ENCODE assay signal across 1 cellular context in the genomic region with DNA sequence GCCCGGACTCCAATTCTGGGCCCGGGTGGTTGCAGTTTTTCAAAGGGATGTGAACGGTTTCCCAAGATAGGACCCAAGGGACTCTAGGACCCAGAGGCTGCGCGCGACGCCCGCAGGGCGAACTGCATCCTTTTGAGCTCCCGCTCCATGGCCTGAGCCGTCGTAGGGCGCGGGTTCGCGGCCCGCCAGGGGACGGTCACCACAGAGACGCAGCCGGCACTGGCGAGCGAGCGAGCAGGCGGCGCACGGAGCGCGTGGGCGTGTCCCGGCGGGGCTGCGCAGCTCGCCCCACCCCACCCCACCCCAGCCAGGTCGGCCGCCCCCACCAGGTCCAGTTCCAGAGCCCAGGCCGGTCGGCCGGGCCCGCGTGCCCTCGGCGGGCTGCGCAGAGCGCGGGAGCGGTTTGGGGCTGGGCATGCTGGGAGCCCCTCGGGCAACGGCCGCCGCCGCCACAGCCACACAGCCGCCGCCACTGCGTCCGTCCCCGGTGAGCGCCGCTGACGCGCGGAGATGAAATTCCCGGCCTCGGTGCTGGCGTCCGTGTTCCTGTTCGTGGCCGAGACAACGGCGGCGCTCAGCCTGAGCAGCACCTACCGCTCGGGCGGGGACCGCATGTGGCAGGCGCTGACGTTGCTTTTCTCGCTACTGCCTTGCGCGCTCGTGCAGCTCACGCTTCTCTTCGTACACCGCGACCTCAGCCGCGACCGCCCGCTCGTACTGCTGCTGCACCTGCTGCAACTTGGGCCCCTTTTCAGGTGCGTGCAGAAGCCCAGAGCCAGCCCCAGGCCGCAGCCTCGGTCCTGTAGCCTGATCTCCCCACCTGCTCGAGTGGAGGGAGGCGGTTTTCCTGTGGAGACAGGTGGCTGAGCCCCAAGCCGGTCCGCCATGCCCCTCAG.
TF ChIP-seq lines count a peak whose summit lies in the region.

A gene with protein sequence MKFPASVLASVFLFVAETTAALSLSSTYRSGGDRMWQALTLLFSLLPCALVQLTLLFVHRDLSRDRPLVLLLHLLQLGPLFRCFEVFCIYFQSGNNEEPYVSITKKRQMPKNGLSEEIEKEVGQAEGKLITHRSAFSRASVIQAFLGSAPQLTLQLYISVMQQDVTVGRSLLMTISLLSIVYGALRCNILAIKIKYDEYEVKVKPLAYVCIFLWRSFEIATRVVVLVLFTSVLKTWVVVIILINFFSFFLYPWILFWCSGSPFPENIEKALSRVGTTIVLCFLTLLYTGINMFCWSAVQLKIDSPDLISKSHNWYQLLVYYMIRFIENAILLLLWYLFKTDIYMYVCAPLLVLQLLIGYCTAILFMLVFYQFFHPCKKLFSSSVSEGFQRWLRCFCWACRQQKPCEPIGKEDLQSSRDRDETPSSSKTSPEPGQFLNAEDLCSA (plus strand): TSS at position 340 of the 896 bp plus-strand sequence. CDS start 171 bp downstream, at position 511.

TF ChIP-seq in IMR-90, 13 proteins besides CTCF, POLR2A, EP300 and RAD21 (continued from another document):
- TF ChIP-seq MAFK (IDR thresholded peaks at IDR 0.05; ENCODE audit: low read depth, low read length) (no peak), RCOR1 (IDR thresholded peaks at IDR 0.05; ENCODE audit: insufficient replicate concordance, low read length) (no peak), NFE2L2 (IDR thresholded peaks at IDR 0.05; ENCODE audit: low read depth, low read length) (no peak), MXI1 (IDR thresholded peaks at IDR 0.05; ENCODE audit: borderline replicate concordance, low read depth, low read length) (no peak), CEBPB (IDR thresholded peaks at IDR 0.05; ENCODE audit: low read depth, low read length) (no peak), SMC3 (IDR thresholded peaks at IDR 0.05; ENCODE audit: low read depth, low read length) (no peak), MAZ (IDR thresholded peaks at IDR 0.05; ENCODE audit: borderline replicate concordance, low read depth, low read length) (no peak), BHLHE40 (IDR thresholded peaks at IDR 0.05; ENCODE audit: low read depth, low read length) (no peak)
- TF ChIP-seq, protein P1, sequence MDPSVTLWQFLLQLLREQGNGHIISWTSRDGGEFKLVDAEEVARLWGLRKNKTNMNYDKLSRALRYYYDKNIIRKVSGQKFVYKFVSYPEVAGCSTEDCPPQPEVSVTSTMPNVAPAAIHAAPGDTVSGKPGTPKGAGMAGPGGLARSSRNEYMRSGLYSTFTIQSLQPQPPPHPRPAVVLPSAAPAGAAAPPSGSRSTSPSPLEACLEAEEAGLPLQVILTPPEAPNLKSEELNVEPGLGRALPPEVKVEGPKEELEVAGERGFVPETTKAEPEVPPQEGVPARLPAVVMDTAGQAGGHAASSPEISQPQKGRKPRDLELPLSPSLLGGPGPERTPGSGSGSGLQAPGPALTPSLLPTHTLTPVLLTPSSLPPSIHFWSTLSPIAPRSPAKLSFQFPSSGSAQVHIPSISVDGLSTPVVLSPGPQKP (IDR thresholded peaks at IDR 0.05; ENCODE audit: borderline replicate concordance, low read depth, low read length) = no peak
- TF ChIP-seq, protein P2, sequence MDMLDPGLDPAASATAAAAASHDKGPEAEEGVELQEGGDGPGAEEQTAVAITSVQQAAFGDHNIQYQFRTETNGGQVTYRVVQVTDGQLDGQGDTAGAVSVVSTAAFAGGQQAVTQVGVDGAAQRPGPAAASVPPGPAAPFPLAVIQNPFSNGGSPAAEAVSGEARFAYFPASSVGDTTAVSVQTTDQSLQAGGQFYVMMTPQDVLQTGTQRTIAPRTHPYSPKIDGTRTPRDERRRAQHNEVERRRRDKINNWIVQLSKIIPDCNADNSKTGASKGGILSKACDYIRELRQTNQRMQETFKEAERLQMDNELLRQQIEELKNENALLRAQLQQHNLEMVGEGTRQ (IDR thresholded peaks at IDR 0.05; ENCODE audit: low read depth, low read length) = no peak
TF ChIP-seq in IMR-90: peak in this region for 0.
